In genomic region chr14:69615471-69616407, GRCh38 we compare ENCODE assay signal across 7 cellular contexts. TPM values are rescaled to one million over a fixed set of nuclear protein-coding genes. Genes with fewer than 3 reads are reported as not detected.
DNase-seq lines count a peak whose midpoint lies in the region; TF ChIP-seq lines count a peak whose summit lies in the region.

No MANE protein-coding gene starts in this region.

- H3K4me3 Mint-ChIP-seq in activated CD4-positive, alpha-beta memory T cell treated with anti-CD3 and anti-CD28 coated beads for 36 hours, result peak overlapping the region; percentile 97

- no peak for TF ChIP-seq CTCF in GM13977 (IDR thresholded peaks at IDR 0.05; ENCODE audit: extremely low read depth, insufficient read depth, missing control alignments)
- peak in 1 of 2 donors; percentile 4 for TF ChIP-seq CTCF in fibroblast of lung (conservative IDR thresholded peaks at IDR 0.05 in 1 of 2, IDR thresholded peaks at IDR 0.05 in 1 of 2; ENCODE audit: low read depth in 1 of 2, low read length in 2 of 2)

- DNase-seq in GM13977 (ENCODE audit: low spot score), result peak; percentile 64
- DNase-seq in H4 (ENCODE audit: low spot score), result peak; percentile 64
- DNase-seq in MV-4-11 (lab: John Stamatoyannopoulos, UW), result peak; percentile 97
- peak; percentile 61 for DNase-seq in activated CD4-positive, alpha-beta memory T cell treated with anti-CD3 and anti-CD28 coated beads for 36 hours
- DNase-seq in fibroblast of lung (ENCODE audit: low read depth in 2 of 2), result peak; percentile 51 to 81
- peak; percentile 38 for DNase-seq in non-pigmented ciliary epithelial cell (ENCODE audit: low read depth)
- DNase-seq in HuH-7.5 (ENCODE audit: low spot score), result no peak

- peaks cover 50% of the 10 kb centered on the region for H3K36me3 Mint-ChIP-seq in activated CD4-positive, alpha-beta memory T cell treated with anti-CD3 and anti-CD28 coated beads for 36 hours

- in situ Hi-C loops in GM13977 (cut with MboI; ENCODE audit: low pct_unique_long_range_greater_than_20kb, low sequenced_read_pairs, unreplicated experiment), result no loop called here

- H3K4me1 Mint-ChIP-seq in activated CD4-positive, alpha-beta memory T cell treated with anti-CD3 and anti-CD28 coated beads for 36 hours (ENCODE audit: low read depth), result peaks cover 70% of the 10 kb centered on the region

- H4K20me1 ChIP-seq in fibroblast of lung (ENCODE audit: control insufficient read depth, extremely low read depth, insufficient read depth, low read length), result no peaks in the 10 kb centered on the region

- no peaks in the 10 kb centered on the region for H3K27me3 Mint-ChIP-seq in activated CD4-positive, alpha-beta memory T cell treated with anti-CD3 and anti-CD28 coated beads for 36 hours

- POLR2A ChIA-PET in activated CD4-positive, alpha-beta memory T cell treated with anti-CD3 and anti-CD28 coated beads for 36 hours (lab: Charles Lee), result interaction anchor here (0.9 to 5.1 kb wide), 6 partner anchors 9 to 70 kb away, joined by 3 to 25 read pairs (median 5); no protein-coding TSS in a partner anchor

- CTCF ChIA-PET in activated CD4-positive, alpha-beta memory T cell treated with anti-CD3 and anti-CD28 coated beads for 36 hours (lab: Charles Lee), result interaction anchor here (0.9 to 1.7 kb wide), 7 partner anchors 10 to 69 kb away, joined by 3 to 5 read pairs (median 4); no protein-coding TSS in a partner anchor

- peak overlapping the region; percentile 98 for H3K27ac Mint-ChIP-seq in activated CD4-positive, alpha-beta memory T cell treated with anti-CD3 and anti-CD28 coated beads for 36 hours

- H3K9ac ChIP-seq in fibroblast of lung (ENCODE audit: insufficient read depth, low read length), result no peak overlapping the region

- H3K27ac ChIP-seq in fibroblast of lung (ENCODE audit: insufficient read depth, low read length), result peak overlapping the region; percentile 18

- H3K79me2 ChIP-seq in fibroblast of lung (ENCODE audit: control insufficient read depth, insufficient read depth, low read length), result peaks cover 56% of the 10 kb centered on the region

- intact Hi-C loops in activated CD4-positive, alpha-beta memory T cell treated with anti-CD3 and anti-CD28 coated beads for 36 hours (cut with micrococcal nuclease), result loop anchor here (1.0 to 10.0 kb wide), 5 partner anchors 8 to 1269 kb away; partner anchors contain the start of genes TTC9 and ZFP36L1

- no peaks in the 10 kb centered on the region for H3K9me3 ChIP-seq in fibroblast of lung (ENCODE audit: control insufficient read depth, insufficient read depth, low read depth, low read length)

- peak overlapping the region; percentile 30 for H3K4me2 ChIP-seq in fibroblast of lung (ENCODE audit: extremely low read depth, insufficient read depth, low read length)

- H3K27me3 ChIP-seq in fibroblast of lung (ENCODE audit: control insufficient read depth, insufficient read depth, low read length), result no peaks in the 10 kb centered on the region

- H3K4me1 ChIP-seq in fibroblast of lung (ENCODE audit: control insufficient read depth, extremely low read depth, insufficient read depth, low read length), result peaks cover 10% of the 10 kb centered on the region

- H2AFZ ChIP-seq in fibroblast of lung (ENCODE audit: low read length), result no peak overlapping the region

- no peaks in the 10 kb centered on the region for H3K9me3 Mint-ChIP-seq in activated CD4-positive, alpha-beta memory T cell treated with anti-CD3 and anti-CD28 coated beads for 36 hours

- H3K36me3 ChIP-seq in fibroblast of lung (ENCODE audit: control insufficient read depth, insufficient read depth, low read length), result no peaks in the 10 kb centered on the region

- peak overlapping the region in 1 of 4 experiments; percentile 39 for H3K4me3 ChIP-seq in fibroblast of lung (replicated peaks in 1 of 4; ENCODE audit: control extremely low read depth in 1 of 4, insufficient read depth in 1 of 4, low read depth in 3 of 4, low read length in 4 of 4)

RNA-seq across cellular contexts. Expression of gene SUSD6, which starts 4.3 kb away (rescaled TPM):
- 2.7 and 3.4 TPM in 2 replicates for total RNA-seq in H4 (2014; rRNA removed; shearing (Covaris generic))
- 10 to 100 TPM; 69.9 to 72.2 TPM for total RNA-seq in activated CD4-positive, alpha-beta memory T cell treated with anti-CD3 and anti-CD28 coated beads for 36 hours
- 5.6 and 9.1 TPM in 2 replicates for total RNA-seq in fibroblast of lung
- polyA plus RNA-seq in fibroblast of lung, result 9.2 and 11.4 TPM in 2 replicates
- 7.2 and 9.7 TPM in 2 replicates for polyA plus RNA-seq in fibroblast of lung (2012)
- polyA minus RNA-seq in fibroblast of lung (ENCODE audit: low replicate concordance), result 18.3 and 25.3 TPM in 2 replicates

RNA-seq across cellular contexts. Expression of gene CCDC177, which starts 41.1 kb away (rescaled TPM):
- total RNA-seq in H4 (2014; rRNA removed; shearing (Covaris generic)), result not detected in 2 replicates
- total RNA-seq in activated CD4-positive, alpha-beta memory T cell treated with anti-CD3 and anti-CD28 coated beads for 36 hours, result not detected
- not detected in 2 replicates for total RNA-seq in fibroblast of lung
- not detected in 2 replicates for polyA plus RNA-seq in fibroblast of lung
- polyA plus RNA-seq in fibroblast of lung (2012), result not detected in 2 replicates
- polyA minus RNA-seq in fibroblast of lung (ENCODE audit: low replicate concordance), result not detected in 2 replicates
